ENCODE assay signal across 30 cellular contexts in genomic region chrX:68909945-68910344, GRCh38.
"Had no signal": no experiment of that assay in that cellular context is flagged by ENCODE, and none has a peak within 500 bp of the region (broad histone marks: within the 10 kb centered on the region; RNA-seq: fewer than 3 reads in every experiment).

No MANE protein-coding gene starts in this region.

- H3K27ac Mint-ChIP-seq: activated B cell treated with CpG ODN at 0.5 μM for 24 hours; activated CD8-positive, alpha-beta T cell treated with anti-CD3 and anti-CD28 coated beads for 36 hours; activated naive CD8-positive, alpha-beta T cell; activated T-helper 17 cell treated with anti-CD3 and anti-CD28 coated beads, Interleukin-2, amount 50 U/mL, for 72 hours; T-helper 17 cell; T-helper 2 cell treated with Interferon-gamma antibody and Interleukin-4, amounts not matched to agents 5 μg/mL and 100 μg/mL, for 36 hours had no signal

- H3K27me3 ChIP-seq: body of pancreas, colonic mucosa, esophagus squamous epithelium, gastroesophageal sphincter had no signal

- H3K4me1 Mint-ChIP-seq: activated B cell treated with CpG ODN at 0.5 μM for 24 hours; activated T-helper 17 cell treated with anti-CD3 and anti-CD28 coated beads, Interleukin-2, amount 50 U/mL, for 72 hours; T-helper 17 cell had no signal

- H3K4me3 ChIP-seq: body of pancreas, colonic mucosa, esophagus squamous epithelium, gastroesophageal sphincter had no signal

- H3K4me1 ChIP-seq: body of pancreas, colonic mucosa, esophagus squamous epithelium had no signal

- DNase-seq: activated B cell treated with CpG ODN at 0.5 μM for 24 hours; activated CD4-positive, alpha-beta T cell treated with anti-CD3 and anti-CD28 coated beads for 48 hours; activated CD4-positive, alpha-beta T cell treated with anti-CD3 and anti-CD28 coated beads, Interleukin-2, amount 50 U/mL, for 1 hour; activated CD4-positive, alpha-beta T cell treated with anti-CD3 and anti-CD28 coated beads, Interleukin-2, amount 50 U/mL, for 48 hours; activated CD8-positive, alpha-beta memory T cell treated with anti-CD3 and anti-CD28 coated beads for 24 hours; activated CD8-positive, alpha-beta T cell treated with anti-CD3 and anti-CD28 coated beads for 36 hours; activated effector memory CD4-positive, alpha-beta T cell treated with Interleukin-2 at 50 U/mL for 16 hours; activated gamma-delta T cell treated with Interleukin-2 at 50 U/mL for 16 hours; activated naive CD4-positive, alpha-beta T cell treated with anti-CD3 and anti-CD28 coated beads, Interleukin-2, amount 50 U/mL, for 16 hours; activated naive CD4-positive, alpha-beta T cell treated with Interleukin-2 at 50 U/mL for 16 hours; activated T-cell treated with anti-CD3 and anti-CD28 coated beads, Interleukin-2, amount 50 U/mL, for 4 hours; amygdala; aorta; body of pancreas; central memory CD4-positive, alpha-beta T cell; cerebellar nuclear complex; colonic mucosa; effector CD8-positive, alpha-beta T cell; esophagus squamous epithelium; foreskin melanocyte; T-helper 1 cell; T-helper 17 cell; T1000; WERI-Rb-1 had no signal

- H3K36me3 ChIP-seq: colonic mucosa, esophagus squamous epithelium, gastroesophageal sphincter, WERI-Rb-1 had no signal

- H3K27me3 Mint-ChIP-seq: activated CD8-positive, alpha-beta T cell treated with anti-CD3 and anti-CD28 coated beads for 36 hours; activated naive CD8-positive, alpha-beta T cell had no signal

- H3K27ac ChIP-seq: body of pancreas, colonic mucosa, epithelial cell of prostate, esophagus squamous epithelium, gastroesophageal sphincter, WERI-Rb-1 had no signal

- H3K36me3 Mint-ChIP-seq: activated naive CD8-positive, alpha-beta T cell had no signal

- H3K4me3 Mint-ChIP-seq: activated B cell treated with CpG ODN at 0.5 μM for 24 hours; activated CD8-positive, alpha-beta T cell treated with anti-CD3 and anti-CD28 coated beads for 36 hours; activated naive CD8-positive, alpha-beta T cell; activated T-cell treated with anti-CD3 and anti-CD28 coated beads, Interleukin-2, amount 50 U/mL, for 4 hours; activated T-helper 17 cell treated with anti-CD3 and anti-CD28 coated beads, Interleukin-2, amount 50 U/mL, for 72 hours; T-helper 17 cell; T-helper 2 cell treated with Interferon-gamma antibody and Interleukin-4, amounts not matched to agents 5 μg/mL and 100 μg/mL, for 36 hours had no signal

- ATAC-seq: activated CD4-positive, CD25-positive, alpha-beta regulatory T cell treated with anti-CD3 and anti-CD28 coated beads, Interleukin-2, amount 50 U/mL, for 24 hours; activated CD8-positive, alpha-beta T cell treated with anti-CD3 and anti-CD28 coated beads for 36 hours; activated T-cell treated with anti-CD3 and anti-CD28 coated beads, Interleukin-2, amount 50 U/mL, for 4 hours; activated T-helper 17 cell treated with anti-CD3 and anti-CD28 coated beads, Interleukin-2, amount 50 U/mL, for 72 hours; body of pancreas; gastroesophageal sphincter; T-helper 17 cell had no signal

- H3K9me3 Mint-ChIP-seq: activated B cell treated with CpG ODN at 0.5 μM for 24 hours; activated CD8-positive, alpha-beta T cell treated with anti-CD3 and anti-CD28 coated beads for 36 hours; activated T-cell treated with anti-CD3 and anti-CD28 coated beads, Interleukin-2, amount 50 U/mL, for 4 hours; activated T-helper 17 cell treated with anti-CD3 and anti-CD28 coated beads, Interleukin-2, amount 50 U/mL, for 72 hours; T-helper 2 cell treated with Interferon-gamma antibody and Interleukin-4, amounts not matched to agents 5 μg/mL and 100 μg/mL, for 36 hours had no signal

- H3K9me3 ChIP-seq: body of pancreas, colonic mucosa, esophagus squamous epithelium, gastroesophageal sphincter had no signal
